Comparison of ENCODE assay signal across 8 cellular contexts in genomic region chr13:114130131-114130707, GRCh38. TPM values are rescaled to one million over a fixed set of nuclear protein-coding genes. Genes with fewer than 3 reads are reported as not detected.
A peak's percentile ranks its signal among the peaks of the same experiment; 100 is the strongest.
DNase-seq lines count a peak whose midpoint lies in the region; ATAC-seq and TF ChIP-seq lines count a peak whose summit lies in the region.

No MANE protein-coding gene starts in this region.

- H4K20me1 ChIP-seq in osteoblast (ENCODE audit: insufficient read depth, low read length) = peaks cover 21% of the 10 kb centered on the region

- no peak overlapping the region for H2AFZ ChIP-seq in osteoblast (ENCODE audit: low read length)

- H3K27me3 Mint-ChIP-seq in CD4-positive, alpha-beta memory T cell = no peaks in the 10 kb centered on the region
- no peaks in the 10 kb centered on the region for H3K27me3 Mint-ChIP-seq in effector memory CD8-positive, alpha-beta T cell

- peak overlapping the region; percentile 66 for H3K9ac ChIP-seq in NT2/D1 (ENCODE audit: insufficient read length, low read depth)

- H3K9me3 Mint-ChIP-seq in CD4-positive, alpha-beta memory T cell = peaks cover 0 to 4% (median 0%) of the 10 kb centered on the region in 8 donors
- H3K9me3 Mint-ChIP-seq in effector memory CD8-positive, alpha-beta T cell = no peaks in the 10 kb centered on the region

- CTCF ChIA-PET in CD4-positive, alpha-beta memory T cell (lab: Charles Lee; ENCODE audit: partially characterized antibody) = interaction anchor here (1.0 to 2.3 kb wide), 7 partner anchors 10 to 92 kb away, joined by 3 to 11 read pairs (median 4); no protein-coding TSS in a partner anchor

- H3K9me3 ChIP-seq in CD4-positive, alpha-beta memory T cell (ENCODE audit: control insufficient read depth in 1 of 2, low read length in 2 of 2) = no peaks in the 10 kb centered on the region
- H3K9me3 ChIP-seq in NT2/D1 (ENCODE audit: insufficient read depth, low read length) = no peaks in the 10 kb centered on the region
- no peaks in the 10 kb centered on the region for H3K9me3 ChIP-seq in osteoblast (ENCODE audit: low read depth, low read length)

- peak overlapping the region; percentile 92 to 93 for H3K4me3 ChIP-seq in CD4-positive, alpha-beta memory T cell (ENCODE audit: low read length in 2 of 2)
- H3K4me3 ChIP-seq in NT2/D1 (ENCODE audit: insufficient read length, low read depth) = no peak overlapping the region
- peak overlapping the region; percentile 98 for H3K4me3 ChIP-seq in osteoblast (ENCODE audit: insufficient read depth, low read length)

- peak overlapping the region; percentile 87 to 100 (median 98) for H3K27ac Mint-ChIP-seq in CD4-positive, alpha-beta memory T cell
- peak overlapping the region; percentile 89 to 96 for H3K27ac Mint-ChIP-seq in effector memory CD8-positive, alpha-beta T cell

- H3K4me3 Mint-ChIP-seq in CD4-positive, alpha-beta memory T cell = peak overlapping the region; percentile 67 to 100 (median 100)
- peak overlapping the region; percentile 99 to 100 for H3K4me3 Mint-ChIP-seq in effector memory CD8-positive, alpha-beta T cell

- peaks cover 65% of the 10 kb centered on the region for H3K4me1 ChIP-seq in CD4-positive, alpha-beta memory T cell (ENCODE audit: insufficient read depth, low read length)
- peaks cover 29% of the 10 kb centered on the region for H3K4me1 ChIP-seq in NT2/D1 (ENCODE audit: insufficient read depth, insufficient read length)
- peaks cover 38% of the 10 kb centered on the region for H3K4me1 ChIP-seq in osteoblast (ENCODE audit: insufficient read depth, low read length)

- POLR2A ChIA-PET in CD4-positive, alpha-beta memory T cell (lab: Charles Lee; ENCODE audit: partially characterized antibody) = interaction anchor here (1.0 to 9.5 kb wide), 19 partner anchors 9 to 100 kb away, joined by 3 to 170 read pairs (median 9); no protein-coding TSS in a partner anchor

- H3K27me3 ChIP-seq in CD4-positive, alpha-beta memory T cell (ENCODE audit: insufficient read depth, low read length) = no peaks in the 10 kb centered on the region
- H3K27me3 ChIP-seq in NT2/D1 (ENCODE audit: insufficient read depth, insufficient read length) (peaks cover 25% of the 10 kb centered on the region), osteoblast (ENCODE audit: insufficient read depth, low read length) (no peaks in the 10 kb centered on the region)

- H3K4me2 ChIP-seq in osteoblast (ENCODE audit: insufficient read depth, low read length) = peak overlapping the region; percentile 85

- TF ChIP-seq CTCF in osteoblast (IDR thresholded peaks at IDR 0.05; ENCODE audit: extremely low read depth, low read depth, low read length) = no peak

- peaks cover 68% of the 10 kb centered on the region for H3K79me2 ChIP-seq in osteoblast (ENCODE audit: insufficient read depth, low read length)

- DNase-seq in CD4-positive, alpha-beta memory T cell = no peak
- DNase-seq in NT2/D1 (ENCODE audit: low read depth, low spot score) (no peak), osteoblast (ENCODE audit: insufficient read length, low spot score, missing footprints) (no peak), SHP77 treated with DMSO at 0.1 percent for 48 hours (lab: John Stamatoyannopoulos, UW) (no peak), kidney tubule cell (ENCODE audit: low spot score) (no peak), HT-29 (ENCODE audit: low spot score) (no peak)
- no peak for DNase-seq in effector memory CD8-positive, alpha-beta T cell

- no peak for ATAC-seq in effector memory CD8-positive, alpha-beta T cell (replicated peaks)
- no peak for ATAC-seq in GM21528 (IDR thresholded peaks at IDR 0.05; ENCODE audit: low FRiP score, unreplicated experiment)

- intact Hi-C loops in CD4-positive, alpha-beta memory T cell (cut with micrococcal nuclease) = loop anchor here (5.0 kb wide), 1 partner anchor 313 kb away; no protein-coding TSS in a partner anchor

- H3K27ac ChIP-seq in CD4-positive, alpha-beta memory T cell (ENCODE audit: low read depth, low read length) = peak overlapping the region; percentile 74
- peak overlapping the region; percentile 98 for H3K27ac ChIP-seq in osteoblast (ENCODE audit: low read depth, low read length)

- peaks cover 42 to 75% (median 65%) of the 10 kb centered on the region in 4 donors for H3K4me1 Mint-ChIP-seq in CD4-positive, alpha-beta memory T cell
- peaks cover 58 to 68% of the 10 kb centered on the region in 2 donors for H3K4me1 Mint-ChIP-seq in effector memory CD8-positive, alpha-beta T cell (ENCODE audit: low read depth in 2 of 2)

- peaks cover 37 to 45% of the 10 kb centered on the region in 2 donors for H3K36me3 Mint-ChIP-seq in CD4-positive, alpha-beta memory T cell
- H3K36me3 Mint-ChIP-seq in effector memory CD8-positive, alpha-beta T cell (ENCODE audit: insufficient read depth) = peaks cover 43% of the 10 kb centered on the region

- peaks cover 4% of the 10 kb centered on the region for H3K36me3 ChIP-seq in CD4-positive, alpha-beta memory T cell (ENCODE audit: insufficient read depth, low read length)
- peaks cover 7% of the 10 kb centered on the region for H3K36me3 ChIP-seq in NT2/D1 (ENCODE audit: insufficient read depth, insufficient read length, low read length)
- H3K36me3 ChIP-seq in osteoblast (ENCODE audit: insufficient read depth, low read length) = peaks cover 5% of the 10 kb centered on the region

RNA-seq across cellular contexts. Expression of gene RASA3, which starts 2.2 kb away (rescaled TPM):
- total RNA-seq in CD4-positive, alpha-beta memory T cell = 100 to 1,000 TPM; 171 to 174 TPM
- 100 to 1,000 TPM in 1 of 2 donors, 10 to 100 TPM in 1; 65.5 to 141 TPM for polyA plus RNA-seq in CD4-positive, alpha-beta memory T cell
- total RNA-seq in osteoblast = 40.7 and 41.3 TPM in 2 replicates
- total RNA-seq in HT-29 (2014; rRNA removed; shearing (Covaris generic)) = 24.9 and 25.1 TPM in 2 replicates

RNA-seq across cellular contexts. Expression of gene CFAP97D2, which starts 48.8 kb away (rescaled TPM):
- total RNA-seq in CD4-positive, alpha-beta memory T cell = not detected
- not detected for polyA plus RNA-seq in CD4-positive, alpha-beta memory T cell
- total RNA-seq in osteoblast = not detected in 2 replicates
- not detected in 2 replicates for total RNA-seq in HT-29 (2014; rRNA removed; shearing (Covaris generic))
